1 cellular context compared by ENCODE assay signal in genomic region chr2:73233932-73234832, GRCh38.
TF ChIP-seq lines count a peak whose summit lies in the region.

Gene CCT7, plus strand, starts transcription at chr2:73234308. Its CDS starts 71 bp downstream, at chr2:73234379.

TF ChIP-seq in HepG2, 621 proteins besides CTCF, POLR2A, EP300 and RAD21 (continued from another document and continues in another):
- TF ChIP-seq ETS1 (CRISPR knock-in tag; IDR thresholded peaks at IDR 0.05) (no peak), FOXA1 (IDR thresholded peaks at IDR 0.05) (no peak), FOXA1 (CRISPR knock-in tag; IDR thresholded peaks at IDR 0.05) (no peak), ERF (CRISPR knock-in tag; IDR thresholded peaks at IDR 0.05) (peak; percentile 70; the same call in 1 of the 2 replicates), CSRNP1 (CRISPR knock-in tag; IDR thresholded peaks at IDR 0.05) (peak; percentile 97; the same call in 1 of the 2 replicates), ZNF296 (CRISPR knock-in tag; conservative IDR thresholded peaks at IDR 0.05) (peak; percentile 54), ZNF770 (CRISPR knock-in tag; IDR thresholded peaks at IDR 0.05) (peak; percentile 51), ZNF451 (CRISPR knock-in tag; IDR thresholded peaks at IDR 0.05) (no peak; the same call in 1 of the 2 replicates), PCBP1 (IDR thresholded peaks at IDR 0.05; ENCODE audit: borderline replicate concordance, low read depth, low read length) (peak; percentile 86; the same call in 1 of the 2 replicates), ARID2 (CRISPR knock-in tag; IDR thresholded peaks at IDR 0.05; ENCODE audit: borderline replicate concordance) (peak; percentile 84; the same call in 1 of the 2 replicates), SRSF1 (optimal IDR thresholded peaks at IDR 0.05; ENCODE audit: low read depth, low read length) (peak; percentile 96), GATAD2A (CRISPR knock-in tag; IDR thresholded peaks at IDR 0.05) (peak; percentile 67), ZNF136 (CRISPR knock-in tag; IDR thresholded peaks at IDR 0.05; ENCODE audit: low read depth) (peak; percentile 70), ATF3 (CRISPR knock-in tag; IDR thresholded peaks at IDR 0.05) (peak; percentile 46), SMC3 (IDR thresholded peaks at IDR 0.05; ENCODE audit: low read length) (peak; percentile 5; the same call in 1 of the 2 replicates), ZNF275 (CRISPR knock-in tag; IDR thresholded peaks at IDR 0.05; ENCODE audit: borderline replicate concordance) (no peak), ARNT (IDR thresholded peaks at IDR 0.05) (no peak), SRSF9 (IDR thresholded peaks at IDR 0.05; ENCODE audit: borderline replicate concordance, insufficient read depth, low read depth, low read length, poor library complexity, severe bottlenecking) (no peak), ZNF709 (CRISPR knock-in tag; IDR thresholded peaks at IDR 0.05) (peak; percentile 91; the same call in 1 of the 2 replicates), ZNF878 (CRISPR knock-in tag; IDR thresholded peaks at IDR 0.05) (peak; percentile 77), TBP (CRISPR knock-in tag; IDR thresholded peaks at IDR 0.05) (no peak), SMYD3 (CRISPR knock-in tag; IDR thresholded peaks at IDR 0.05) (peak; percentile 78; the same call in 1 of the 2 replicates), PBX3 (CRISPR knock-in tag; IDR thresholded peaks at IDR 0.05; ENCODE audit: borderline replicate concordance) (0 out of 2 replicates have a peak, but pooled peaks have one; percentile 26), SATB2 (CRISPR knock-in tag; IDR thresholded peaks at IDR 0.05) (peak; percentile 50; the same call in 1 of the 2 replicates), SPEN (CRISPR knock-in tag; IDR thresholded peaks at IDR 0.05; ENCODE audit: low read depth) (peak; percentile 100), ZNF790 (CRISPR knock-in tag; IDR thresholded peaks at IDR 0.05; ENCODE audit: borderline replicate concordance) (0 out of 2 replicates have a peak, but pooled peaks have one; percentile 72), MZF1 (CRISPR knock-in tag; IDR thresholded peaks at IDR 0.05; ENCODE audit: borderline replicate concordance) (peak; percentile 8; the same call in 1 of the 2 replicates), HNF4G (IDR thresholded peaks at IDR 0.05; ENCODE audit: borderline replicate concordance, low read depth, low read length) (no peak), HNF4G (CRISPR knock-in tag; IDR thresholded peaks at IDR 0.05; ENCODE audit: borderline replicate concordance, low read depth) (peak; percentile 55; the same call in 1 of the 2 replicates), ZBTB39 (CRISPR knock-in tag; IDR thresholded peaks at IDR 0.05) (peak; percentile 79; the same call in 1 of the 2 replicates), MLLT10 (CRISPR knock-in tag; IDR thresholded peaks at IDR 0.05) (no peak), ZBTB38 (CRISPR knock-in tag; IDR thresholded peaks at IDR 0.05) (peak; percentile 35; the same call in 1 of the 2 replicates), KMT2B (CRISPR knock-in tag; IDR thresholded peaks at IDR 0.05) (peak; percentile 92), RFX3 (CRISPR knock-in tag; IDR thresholded peaks at IDR 0.05) (peak; percentile 60), ZNF343 (CRISPR knock-in tag; IDR thresholded peaks at IDR 0.05) (peak; percentile 84; the same call in 1 of the 2 replicates), AFF4 (CRISPR knock-in tag; IDR thresholded peaks at IDR 0.05) (no peak; the same call in 1 of the 2 replicates), ZNF691 (CRISPR knock-in tag; IDR thresholded peaks at IDR 0.05; ENCODE audit: borderline replicate concordance, low read depth) (peak; percentile 87), HDAC2 (CRISPR knock-in tag; IDR thresholded peaks at IDR 0.05) (peak; percentile 60), SNAPC5 (CRISPR knock-in tag; IDR thresholded peaks at IDR 0.05; ENCODE audit: borderline replicate concordance) (peak; percentile 88; the same call in 1 of the 2 replicates), KDM5B (CRISPR knock-in tag; IDR thresholded peaks at IDR 0.05; ENCODE audit: borderline replicate concordance) (peak; percentile 90), ZNF577 (CRISPR knock-in tag; IDR thresholded peaks at IDR 0.05; ENCODE audit: borderline replicate concordance, low read depth) (no peak; the same call in 1 of the 2 replicates), ZNF7 (CRISPR knock-in tag; IDR thresholded peaks at IDR 0.05) (0 out of 2 replicates have a peak, but pooled peaks have one; percentile 49), SNAPC2 (CRISPR knock-in tag; IDR thresholded peaks at IDR 0.05) (peak; percentile 90; the same call in 1 of the 2 replicates), ZNF101 (CRISPR knock-in tag; IDR thresholded peaks at IDR 0.05; ENCODE audit: borderline replicate concordance, low read depth) (no peak), ELF3 (CRISPR knock-in tag; IDR thresholded peaks at IDR 0.05) (peak; percentile 82; the same call in 1 of the 2 replicates), MYNN (CRISPR knock-in tag; IDR thresholded peaks at IDR 0.05; ENCODE audit: low read depth) (peak; percentile 75; the same call in 1 of the 2 replicates), MAF1 (CRISPR knock-in tag; IDR thresholded peaks at IDR 0.05; ENCODE audit: borderline replicate concordance) (no peak), BRD4 (CRISPR knock-in tag; IDR thresholded peaks at IDR 0.05) (peak; percentile 94), KDM6A (CRISPR knock-in tag; IDR thresholded peaks at IDR 0.05; ENCODE audit: low read depth) (no peak)
